ENCODE assay signal across 9 cellular contexts in the genomic region with DNA sequence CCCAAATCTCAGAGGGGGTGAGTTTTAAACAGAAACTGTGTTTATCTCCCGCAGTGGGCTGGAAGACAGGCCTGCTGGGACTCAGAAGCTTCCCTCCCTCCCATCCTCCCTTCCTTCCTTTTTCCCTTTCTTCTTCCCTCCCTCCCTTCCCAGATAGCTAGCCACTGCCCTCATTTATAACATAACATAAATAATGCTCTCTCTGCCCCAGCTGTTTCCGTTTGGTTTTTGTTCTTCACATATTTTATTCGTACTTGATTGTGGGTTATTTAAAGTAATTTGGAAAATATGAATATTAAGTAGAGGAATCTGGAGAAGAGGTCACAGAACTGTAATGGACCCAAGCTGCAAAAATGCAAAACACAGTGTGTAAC.
DNase-seq lines count a peak whose midpoint lies in the region; TF ChIP-seq lines count a peak whose summit lies in the region.
"Had no signal": no experiment of that assay in that cellular context is flagged by ENCODE, and none has a peak within 500 bp of the region (broad histone marks: within the 10 kb centered on the region; RNA-seq: fewer than 3 reads in every experiment).

No MANE protein-coding gene starts in this region.

- H3K27me3 ChIP-seq in AG04450 (ENCODE audit: control insufficient read depth, insufficient read depth, low read length) (no peaks in the 10 kb centered on the region), fibroblast of lung (ENCODE audit: control insufficient read depth, insufficient read depth, low read length) (no peaks in the 10 kb centered on the region)

- no peaks in the 10 kb centered on the region for H3K9me3 ChIP-seq in AG04450 (ENCODE audit: control insufficient read depth, insufficient read depth, low read length)
- H3K9me3 ChIP-seq in SK-N-MC (ENCODE audit: low read depth, low read length) = no peaks in the 10 kb centered on the region
- H3K9me3 ChIP-seq in fibroblast of lung (ENCODE audit: control insufficient read depth, insufficient read depth, low read depth, low read length) = no peaks in the 10 kb centered on the region

- H3K36me3 Mint-ChIP-seq in Calu3 (ENCODE audit: insufficient read depth, unreplicated experiment) = peaks cover 3% of the 10 kb centered on the region

- H3K9me3 Mint-ChIP-seq in Calu3 (ENCODE audit: low read depth, unreplicated experiment) = no peaks in the 10 kb centered on the region
- H3K9me3 Mint-ChIP-seq: activated T-helper 1 cell treated with anti-CD3 and anti-CD28 coated beads, Interleukin-12 subunit alpha, Interleukin-12 subunit beta, Interleukin-2, Interleukin-4 antibody, amounts not matched to agents 30 ng/mL and 10 ng/mL and 1 ng/mL, durations not matched to agents 14 hours and 24 hours and 36 hours had no signal

- no peak overlapping the region for H2AFZ ChIP-seq in fibroblast of lung (ENCODE audit: low read length)

- H3K4me3 ChIP-seq in AG04450 (ENCODE audit: low read depth, low read length) (peak overlapping the region; percentile 39), SK-N-MC (peak overlapping the region; percentile 58), fibroblast of lung (replicated peaks in 1 of 4; ENCODE audit: control extremely low read depth in 1 of 4, insufficient read depth in 1 of 4, low read depth in 3 of 4, low read length in 4 of 4) (peak overlapping the region in 2 of 4 experiments; percentile 30 to 35), retinal pigment epithelial cell (ENCODE audit: low read length) (peak overlapping the region; percentile 14)

- POLR2A ChIA-PET in AG04450 (lab: Yijun Ruan, JAX) = interaction anchor here (0.5 to 2.3 kb wide), 12 partner anchors 8 to 528 kb away, joined by 3 to 9 read pairs (median 4); no protein-coding TSS in a partner anchor

- H3K36me3 ChIP-seq in SK-N-MC (ENCODE audit: insufficient read depth, low read length) (no peaks in the 10 kb centered on the region), fibroblast of lung (ENCODE audit: control insufficient read depth, insufficient read depth, low read length) (no peaks in the 10 kb centered on the region)

- peaks cover 87% of the 10 kb centered on the region for H3K79me2 ChIP-seq in fibroblast of lung (ENCODE audit: control insufficient read depth, insufficient read depth, low read length)

- H3K27ac Mint-ChIP-seq in Calu3 (ENCODE audit: unreplicated experiment) = no peak overlapping the region
- H3K27ac Mint-ChIP-seq: activated T-helper 1 cell treated with anti-CD3 and anti-CD28 coated beads, Interleukin-12 subunit alpha, Interleukin-12 subunit beta, Interleukin-2, Interleukin-4 antibody, amounts not matched to agents 30 ng/mL and 10 ng/mL and 1 ng/mL, durations not matched to agents 14 hours and 24 hours and 36 hours had no signal

- no peak overlapping the region for H3K4me3 Mint-ChIP-seq in Calu3 (ENCODE audit: low read depth, unreplicated experiment)
- H3K4me3 Mint-ChIP-seq: activated T-helper 1 cell treated with anti-CD3 and anti-CD28 coated beads, Interleukin-12 subunit alpha, Interleukin-12 subunit beta, Interleukin-2, Interleukin-4 antibody, amounts not matched to agents 30 ng/mL and 10 ng/mL and 1 ng/mL, durations not matched to agents 14 hours and 24 hours and 36 hours had no signal

- intact Hi-C loops in Calu3 (cut with micrococcal nuclease; ENCODE audit: unreplicated experiment) = no loop called here

- H3K9ac ChIP-seq in SK-N-MC (ENCODE audit: insufficient read length) = no peak overlapping the region
- H3K9ac ChIP-seq in fibroblast of lung (ENCODE audit: insufficient read depth, low read length) = no peak overlapping the region

- peak overlapping the region; percentile 86 for H3K27ac ChIP-seq in AG04450 (ENCODE audit: low read depth, low read length)
- H3K27ac ChIP-seq in SK-N-MC = peak overlapping the region; percentile 67
- peak overlapping the region; percentile 87 for H3K27ac ChIP-seq in fibroblast of lung (ENCODE audit: insufficient read depth, low read length)

- DNase-seq in AG04450 (ENCODE audit: low read depth, low spot score) = no peak
- no peak for DNase-seq in SK-N-MC (ENCODE audit: low read depth, low spot score)
- DNase-seq in fibroblast of lung (ENCODE audit: low read depth in 2 of 2) = no peak
- no peak for DNase-seq in retinal pigment epithelial cell (ENCODE audit: low read depth)
- DNase-seq in NCI-H1930 (lab: John Stamatoyannopoulos, UW) = no peak
- DNase-seq in NCI-H1105 (lab: John Stamatoyannopoulos, UW) = no peak
- DNase-seq in Calu3 = no peak
- no peak for DNase-seq in NCI-H2107 (lab: John Stamatoyannopoulos, UW)

- H3K27me3 Mint-ChIP-seq in Calu3 (ENCODE audit: unreplicated experiment) = no peaks in the 10 kb centered on the region

- peaks cover 61% of the 10 kb centered on the region for H3K4me1 Mint-ChIP-seq in Calu3 (ENCODE audit: low read depth, unreplicated experiment)

- peak overlapping the region; percentile 90 for H3K4me2 ChIP-seq in fibroblast of lung (ENCODE audit: extremely low read depth, insufficient read depth, low read length)

- CTCF ChIA-PET in AG04450 (lab: Charles Lee) (interaction anchor here (0.7 to 1.7 kb wide), 4 partner anchors 23 to 527 kb away, joined by 3 to 4 read pairs (median 4); no protein-coding TSS in a partner anchor), Calu3 (lab: Charles Lee) (interaction anchor here (0.7 to 2.0 kb wide), 6 partner anchors 12 to 216 kb away, joined by 3 to 10 read pairs (median 4); no protein-coding TSS in a partner anchor)

- peaks cover 59% of the 10 kb centered on the region for H3K4me1 ChIP-seq in fibroblast of lung (ENCODE audit: control insufficient read depth, extremely low read depth, insufficient read depth, low read length)

- TF ChIP-seq CTCF in AG04450 (IDR thresholded peaks at IDR 0.05; ENCODE audit: low read depth, low read length) (no peak), fibroblast of lung (conservative IDR thresholded peaks at IDR 0.05 in 1 of 2, IDR thresholded peaks at IDR 0.05 in 1 of 2; ENCODE audit: low read depth in 1 of 2, low read length in 2 of 2) (no peak), retinal pigment epithelial cell (conservative IDR thresholded peaks at IDR 0.05; ENCODE audit: low read depth, low read length) (no peak), Calu3 (IDR thresholded peaks at IDR 0.05; ENCODE audit: unreplicated experiment) (no peak)

- no TSS peak for BruUV-seq in Calu3 (replicated peaks; lab: Mats Ljungman, UMichigan)

- H4K20me1 ChIP-seq in fibroblast of lung (ENCODE audit: control insufficient read depth, extremely low read depth, insufficient read depth, low read length) = peaks cover 5% of the 10 kb centered on the region
